Comparison of ENCODE assay signal across 30 cellular contexts in genomic region chr9:16992138-16992537, GRCh38.
"Had no signal": no experiment of that assay in that cellular context is flagged by ENCODE, and none has a peak within 500 bp of the region (broad histone marks: within the 10 kb centered on the region; RNA-seq: fewer than 3 reads in every experiment).

No MANE protein-coding gene starts in this region.

- H3K27me3 ChIP-seq: ascending aorta, SJSA1 had no signal

- H3K27ac ChIP-seq: ascending aorta, KMS-11, SJSA1, VCaP had no signal

- DNase-seq: activated CD4-positive, alpha-beta T cell treated with anti-CD3 and anti-CD28 coated beads for 1 hour; activated CD4-positive, alpha-beta T cell treated with anti-CD3 and anti-CD28 coated beads for 48 hours; activated CD4-positive, CD25-positive, alpha-beta regulatory T cell; activated CD8-positive, alpha-beta T cell treated with anti-CD3 and anti-CD28 coated beads for 36 hours; activated effector memory CD4-positive, alpha-beta T cell treated with anti-CD3 and anti-CD28 coated beads, Interleukin-2, amount 50 U/mL, for 16 hours; activated naive CD4-positive, alpha-beta T cell; activated naive CD4-positive, alpha-beta T cell treated with anti-CD3 and anti-CD28 coated beads, Interleukin-2, amount 50 U/mL, for 16 hours; activated naive CD8-positive, alpha-beta T cell treated with anti-CD3 and anti-CD28 coated beads for 36 hours; activated T-cell treated with anti-CD3 and anti-CD28 coated beads, Interleukin-2, amount 50 U/mL, for 1 hour; activated T-cell treated with anti-CD3 and anti-CD28 coated beads, Interleukin-2, amount 50 U/mL, for 72 hours; amygdala; NCI-H1105; NCI-H1417 treated with DMSO at 0.1 percent for 48 hours; NCI-H1694; NCI-H1930; NCI-H345; NCI-H524 treated with DMSO at 0.1 percent for 48 hours; RPMI8226; SHP77 treated with DMSO at 0.1 percent for 48 hours; SK-N-SH; SW 1271; T-helper 1 cell; T-helper 2 cell; T-helper 9 cell had no signal

- H3K36me3 Mint-ChIP-seq: activated naive CD8-positive, alpha-beta T cell treated with anti-CD3 and anti-CD28 coated beads for 36 hours had no signal

- ATAC-seq: activated CD8-positive, alpha-beta T cell treated with anti-CD3 and anti-CD28 coated beads for 36 hours; activated T-cell treated with anti-CD3 and anti-CD28 coated beads, Interleukin-2, amount 50 U/mL, for 72 hours; activated T-helper 17 cell treated with anti-CD3 and anti-CD28 coated beads, Interleukin-2, amount 50 U/mL, for 72 hours; Panc1 had no signal

- H3K9me2 ChIP-seq: SK-N-SH had no signal

- H3K4me1 Mint-ChIP-seq: activated naive CD8-positive, alpha-beta T cell treated with anti-CD3 and anti-CD28 coated beads for 36 hours; activated T-helper 17 cell treated with anti-CD3 and anti-CD28 coated beads, Interleukin-2, amount 50 U/mL, for 72 hours had no signal

- H3K27ac Mint-ChIP-seq: activated CD8-positive, alpha-beta T cell treated with anti-CD3 and anti-CD28 coated beads for 36 hours; activated naive CD8-positive, alpha-beta T cell treated with anti-CD3 and anti-CD28 coated beads for 36 hours; activated T-cell treated with anti-CD3 and anti-CD28 coated beads, Interleukin-2, amount 50 U/mL, for 72 hours; activated T-helper 17 cell treated with anti-CD3 and anti-CD28 coated beads, Interleukin-2, amount 50 U/mL, for 72 hours had no signal

- H3K36me3 ChIP-seq: ascending aorta, SJSA1 had no signal

- H3K4me3 ChIP-seq: ascending aorta, SJSA1 had no signal

- H3K27me3 Mint-ChIP-seq: activated naive CD8-positive, alpha-beta T cell treated with anti-CD3 and anti-CD28 coated beads for 36 hours; activated T-helper 17 cell treated with anti-CD3 and anti-CD28 coated beads, Interleukin-2, amount 50 U/mL, for 72 hours had no signal

- H3K9me3 ChIP-seq: SJSA1 had no signal

- H3K9ac ChIP-seq: KMS-11, SK-N-SH had no signal

- H3K4me2 ChIP-seq: KMS-11, SK-N-SH had no signal

- H3K4me3 Mint-ChIP-seq: activated CD8-positive, alpha-beta T cell treated with anti-CD3 and anti-CD28 coated beads for 36 hours; activated naive CD8-positive, alpha-beta T cell treated with anti-CD3 and anti-CD28 coated beads for 36 hours; activated T-cell treated with anti-CD3 and anti-CD28 coated beads, Interleukin-2, amount 50 U/mL, for 72 hours; activated T-helper 17 cell treated with anti-CD3 and anti-CD28 coated beads, Interleukin-2, amount 50 U/mL, for 72 hours had no signal
